16 cellular contexts compared by ENCODE assay signal in genomic region chr17:3943240-3943891, GRCh38. TPM values are rescaled to one million over a fixed set of nuclear protein-coding genes. Genes with fewer than 3 reads are reported as not detected.
DNase-seq lines count a peak whose midpoint lies in the region; ATAC-seq, FAIRE-seq and TF ChIP-seq lines count a peak whose summit lies in the region.
"Had no signal": no experiment of that assay in that cellular context is flagged by ENCODE, and none has a peak within 500 bp of the region (broad histone marks: within the 10 kb centered on the region; RNA-seq: fewer than 3 reads in every experiment).

No MANE protein-coding gene starts in this region.

- 84% methylated on average over 23 of the region's 23 CpGs for WGBS in right cardiac atrium
- 84 to 88% (median 86%) methylated on average over 23 of the region's 23 CpGs for WGBS in heart left ventricle, 4 donors
- WGBS in GM12878 (ENCODE audit: insufficient coverage, insufficient replicate concordance, low lambda C conversion rate, missing lambda C conversion rate) = 93% methylated on average over 23 of the region's 23 CpGs
- WGBS in esophagus squamous epithelium, 2 donors = 80 to 88% methylated on average over 21 to 23 of the region's 23 CpGs

- no peak overlapping the region for H2AFZ ChIP-seq in GM12878 (ENCODE audit: control insufficient read depth, low read depth, low read length)
- H2AFZ ChIP-seq: PC-9 had no signal

- H3K36me3 Mint-ChIP-seq in nephron progenitor cell (ENCODE audit: low read depth) = no peaks in the 10 kb centered on the region
- peaks cover 51 to 57% of the 10 kb centered on the region in 2 donors for H3K36me3 Mint-ChIP-seq in stimulated activated naive B cell treated with anti-CD40 and anti-IgM and Interleukin-4, amounts not matched to agents 10 μg/mL and 1 μg/mL and 100 μg/mL, for 72 hours

- no peak for TF ChIP-seq CTCF in heart left ventricle (IDR thresholded peaks at IDR 0.05)
- no peak for TF ChIP-seq CTCF in GM12878 (IDR thresholded peaks at IDR 0.05 in 2 of 3, conservative IDR thresholded peaks at IDR 0.05 in 1 of 3; ENCODE audit: control insufficient read depth in 2 of 3, extremely low read depth in 1 of 3, insufficient read depth in 1 of 3, low read depth in 3 of 3, low read length in 3 of 3)
- TF ChIP-seq CTCF in nephron progenitor cell (IDR thresholded peaks at IDR 0.05) = no peak
- no peak for TF ChIP-seq CTCF in esophagus squamous epithelium (IDR thresholded peaks at IDR 0.05)

- peak overlapping the region; percentile 59 for H3K4me3 Mint-ChIP-seq in nephron progenitor cell
- no peak overlapping the region for H3K4me3 Mint-ChIP-seq in stimulated activated naive B cell treated with anti-CD40 and anti-IgM and Interleukin-4, amounts not matched to agents 10 μg/mL and 1 μg/mL and 100 μg/mL, for 72 hours

- H3K4me1 Mint-ChIP-seq in nephron progenitor cell = peaks cover 33% of the 10 kb centered on the region
- peaks cover 8 to 10% of the 10 kb centered on the region in 2 donors for H3K4me1 Mint-ChIP-seq in stimulated activated naive B cell treated with anti-CD40 and anti-IgM and Interleukin-4, amounts not matched to agents 10 μg/mL and 1 μg/mL and 100 μg/mL, for 72 hours

- H3K4me2 ChIP-seq in GM12878 (ENCODE audit: control insufficient read depth, insufficient read depth) = no peak overlapping the region
- H3K4me2 ChIP-seq: PC-9 had no signal

- H4K20me1 ChIP-seq in GM12878 (ENCODE audit: control insufficient read depth, insufficient read depth) = no peaks in the 10 kb centered on the region

- H3K4me1 ChIP-seq in right cardiac atrium (ENCODE audit: control insufficient read depth, insufficient read depth, low read length) (no peaks in the 10 kb centered on the region), heart left ventricle (peaks cover 0 to 21% (median 5%) of the 10 kb centered on the region in 12 donors), GM12878 (ENCODE audit: control insufficient read depth, insufficient read depth, low read length) (no peaks in the 10 kb centered on the region), esophagus squamous epithelium (peaks cover 0 to 19% (median 4%) of the 10 kb centered on the region in 3 donors)
- H3K4me1 ChIP-seq: Caco-2, HAP-1, SJSA1 had no signal

- peaks cover 14% of the 10 kb centered on the region for H3K27me3 Mint-ChIP-seq in nephron progenitor cell (ENCODE audit: low read depth, poor library complexity)
- H3K27me3 Mint-ChIP-seq in stimulated activated naive B cell treated with anti-CD40 and anti-IgM and Interleukin-4, amounts not matched to agents 10 μg/mL and 1 μg/mL and 100 μg/mL, for 72 hours = no peaks in the 10 kb centered on the region

- H3K79me2 ChIP-seq in GM12878 (ENCODE audit: control insufficient read depth, insufficient read depth, low read length) = no peaks in the 10 kb centered on the region

- CTCF ChIA-PET in GM12878 (lab: Yijun Ruan, JAX) = no interaction called here

- in situ Hi-C loops in GM12878 (cut with MboI) = no loop called here

- H3K27ac ChIP-seq in right cardiac atrium (ENCODE audit: low read length) = no peak overlapping the region
- H3K27ac ChIP-seq in heart left ventricle = no peak overlapping the region
- H3K27ac ChIP-seq in GM12878 (ENCODE audit: control insufficient read depth, insufficient read depth) = no peak overlapping the region
- no peak overlapping the region for H3K27ac ChIP-seq in esophagus squamous epithelium
- H3K27ac ChIP-seq: PC-9, SJSA1 had no signal

- H3K9ac ChIP-seq in GM12878 (ENCODE audit: control insufficient read depth, insufficient read depth, low read length) = no peak overlapping the region

- H3K27me3 ChIP-seq in right cardiac atrium (ENCODE audit: control insufficient read depth, insufficient read depth) (no peaks in the 10 kb centered on the region), heart left ventricle (no peaks in the 10 kb centered on the region), GM12878 (replicated peaks in 1 of 2; ENCODE audit: control insufficient read depth in 2 of 2, insufficient read depth in 2 of 2, low read length in 1 of 2) (no peaks in the 10 kb centered on the region), esophagus squamous epithelium (no peaks in the 10 kb centered on the region)
- H3K27me3 ChIP-seq: SJSA1 had no signal

- H3K9me3 Mint-ChIP-seq in nephron progenitor cell = no peaks in the 10 kb centered on the region
- H3K9me3 Mint-ChIP-seq in stimulated activated naive B cell treated with anti-CD40 and anti-IgM and Interleukin-4, amounts not matched to agents 10 μg/mL and 1 μg/mL and 100 μg/mL, for 72 hours = no peaks in the 10 kb centered on the region

- H3K4me3 ChIP-seq in right cardiac atrium (ENCODE audit: low read length) (no peak overlapping the region), heart left ventricle (peak overlapping the region in 2 of 12 donors; percentile 41 to 42), GM12878 (no peak overlapping the region), esophagus squamous epithelium (no peak overlapping the region)
- H3K4me3 ChIP-seq: HAP-1, PC-9, SJSA1 had no signal

- H3K27ac Mint-ChIP-seq in nephron progenitor cell = no peak overlapping the region
- peak overlapping the region; percentile 63 for H3K27ac Mint-ChIP-seq in stimulated activated naive B cell treated with anti-CD40 and anti-IgM and Interleukin-4, amounts not matched to agents 10 μg/mL and 1 μg/mL and 100 μg/mL, for 72 hours

- H3K36me3 ChIP-seq in heart left ventricle (peaks cover 0 to 62% (median 3%) of the 10 kb centered on the region in 9 donors), GM12878 (ENCODE audit: control insufficient read depth in 2 of 2, insufficient read depth in 2 of 2, low read length in 1 of 2) (peaks cover 16 to 34% of the 10 kb centered on the region in 2 experiments), esophagus squamous epithelium (peaks cover 0 to 31% (median 0%) of the 10 kb centered on the region in 3 donors)
- H3K36me3 ChIP-seq: HAP-1, SJSA1 had no signal

- peak in 2 of 3 donors; percentile 37 to 64 for DNase-seq in right cardiac atrium
- DNase-seq in heart left ventricle = no peak
- no peak for DNase-seq in GM12878 (ENCODE audit: low read depth, low spot score)
- DNase-seq in nephron progenitor cell = no peak
- no peak for DNase-seq in stimulated activated naive B cell treated with anti-CD40 and anti-IgM and Interleukin-4, amounts not matched to agents 10 μg/mL and 1 μg/mL and 100 μg/mL, for 72 hours
- no peak for DNase-seq in NCI-H748 (lab: John Stamatoyannopoulos, UW; ENCODE audit: unreplicated experiment)
- no peak for DNase-seq in DMS153 (lab: John Stamatoyannopoulos, UW)
- DNase-seq in esophagus squamous epithelium (lab: John Stamatoyannopoulos, UW) = no peak
- DNase-seq: Caco-2, DMS53, NCI-H187, NCI-H446, NCI-H748 treated with DMSO at 0.1 percent for 48 hours, PC-9 had no signal

- TF ChIP-seq EP300 in GM12878 (IDR thresholded peaks at IDR 0.05; ENCODE audit: borderline replicate concordance in 1 of 2, control insufficient read depth in 1 of 2, low read depth in 2 of 2, low read length in 2 of 2) = no peak

- POLR2A ChIA-PET in GM12878 (lab: Charles Lee) = no interaction called here

- no peak for TF ChIP-seq RAD21 in GM12878 (IDR thresholded peaks at IDR 0.05; ENCODE audit: insufficient read depth, low read depth, low read length)

- SMC1A ChIA-PET in GM12878 (lab: Charles Lee; ENCODE audit: uncharacterized antibody, unreplicated experiment) = no interaction called here

- no peak for FAIRE-seq in GM12878 (lab: Jason Lieb, UNC)

- TF ChIP-seq POLR2A in heart left ventricle (IDR thresholded peaks at IDR 0.05) (no peak), GM12878 (IDR thresholded peaks at IDR 0.05; ENCODE audit: low read depth, low read length) (0 out of 2 replicates have a peak, but pooled peaks have one; percentile 17), esophagus squamous epithelium (IDR thresholded peaks at IDR 0.05) (no peak)

- BruUV-seq in GM12878 (replicated peaks; lab: Mats Ljungman, UMichigan) = no TSS peak

- ATAC-seq in right cardiac atrium = no peak
- ATAC-seq in heart left ventricle = no peak
- ATAC-seq in GM12878 = no peak
- ATAC-seq in stimulated activated naive B cell treated with anti-CD40 and anti-IgM and Interleukin-4, amounts not matched to agents 10 μg/mL and 1 μg/mL and 100 μg/mL, for 72 hours (replicated peaks) = no peak

- RAD21 ChIA-PET in GM12878 (lab: Charles Lee; ENCODE audit: unreplicated experiment) = no interaction called here

- intact Hi-C loops in right cardiac atrium (cut with DNase I) (no loop called here), heart left ventricle (cut with DNase I) (no loop called here), GM12878 (cut with micrococcal nuclease; ENCODE audit: unreplicated experiment) (no loop called here), esophagus squamous epithelium (cut with DNase I) (no loop called here)

- H3K9me3 ChIP-seq in right cardiac atrium (ENCODE audit: control insufficient read depth, low read length) (no peaks in the 10 kb centered on the region), heart left ventricle (no peaks in the 10 kb centered on the region), GM12878 (replicated peaks; ENCODE audit: control insufficient read depth, insufficient read depth, low read length) (no peaks in the 10 kb centered on the region; the same call in 2 of the 3 replicates), esophagus squamous epithelium (no peaks in the 10 kb centered on the region)
- H3K9me3 ChIP-seq: Caco-2, HAP-1, SJSA1 had no signal

RNA-seq across cellular contexts. Expression of gene ATP2A3, which starts 20.9 kb away (rescaled TPM):
- 10 to 100 TPM; 10.5 to 16.6 (median 15.5) TPM for total RNA-seq in right cardiac atrium
- 7.9 TPM for polyA plus RNA-seq in right cardiac atrium
- total RNA-seq in heart left ventricle = 10 to 100 TPM in 1 of 9 donors, 1 to 10 TPM in 8; 3.3 to 19.7 (median 7.0) TPM
- polyA plus RNA-seq in heart left ventricle = 10 to 100 TPM in 1 of 2 donors, 1 to 10 TPM in 1; 5.1 to 21.8 TPM
- 101 and 113 TPM in 2 replicates for total RNA-seq in GM12878 (2013; cell fraction: nucleolus; rRNA removed)
- total RNA-seq in GM12878 (2014; rRNA removed) = 42.3 and 48.7 TPM in 2 replicates
- total RNA-seq in GM12878 (2014; rRNA removed; fragmentation: Illumina TruSeq; extraction: Trizol) = 15.7 and 20.1 TPM in 2 replicates
- 91.7 and 99.2 TPM in 2 replicates for total RNA-seq in GM12878 (2021)
- 24.6 TPM for polyA plus RNA-seq in GM12878 (2011; ENCODE audit: low read depth)
- polyA plus RNA-seq in GM12878 (2011; rRNA removed) = 11.9 and 27.0 TPM in 2 replicates
- polyA plus RNA-seq in GM12878 (2011; cell fraction: cytosol; rRNA removed) = 33.7 and 42.7 TPM in 2 replicates
- 110 and 156 TPM in 2 replicates for polyA plus RNA-seq in GM12878 (2011; cell fraction: nucleus; rRNA removed)
- polyA plus RNA-seq in GM12878 (2012) = 53.3 and 60.4 TPM in 2 replicates
- 11.6 and 26.5 TPM in 2 replicates for polyA plus RNA-seq in GM12878 (2014; fragmentation: Illumina TruSeq; extraction: Trizol)
- polyA plus RNA-seq in GM12878 (2014; fragmentation: Nextera tagmentation; extraction: Ambion mirVana) = 1 to 10 TPM; 1.0 to 3.0 TPM
- 66.4 and 78.9 TPM in 2 replicates for polyA plus RNA-seq in GM12878 (2014; rRNA removed)
- polyA plus RNA-seq in GM12878 (2016; fragmentation: Nextera tagmentation; extraction: Ambion mirVana) = 10 to 100 TPM; 61.1 to 62.8 TPM
- polyA minus RNA-seq in GM12878 (2011; rRNA and poly(A)+ RNA removed) = 33.0 and 50.5 TPM in 2 replicates
- polyA minus RNA-seq in GM12878 (2011; cell fraction: cytosol; rRNA and poly(A)+ RNA removed) = 22.2 and 24.8 TPM in 2 replicates
- 32.2 and 63.0 TPM in 2 replicates for polyA minus RNA-seq in GM12878 (2011; cell fraction: nucleus; rRNA and poly(A)+ RNA removed)
- total RNA-seq in esophagus squamous epithelium = 1 to 10 TPM; 2.7 to 9.9 (median 5.3) TPM

RNA-seq across cellular contexts. Expression of gene P2RX1, which starts 27.1 kb away (rescaled TPM):
- 1 to 10 TPM in 3 of 4 donors, under 1 TPM in 1; 0.74 to 3.8 (median 1.4) TPM for total RNA-seq in right cardiac atrium
- polyA plus RNA-seq in right cardiac atrium = 1.1 TPM
- 1 to 10 TPM in 2 of 9 donors, under 1 TPM in 7; 0.22 to 5.5 (median 0.52) TPM for total RNA-seq in heart left ventricle
- polyA plus RNA-seq in heart left ventricle = 1 to 10 TPM in 1 of 2 donors, under 1 TPM in 1; 0.19 to 1.4 TPM
- 6.9 and 8.0 TPM in 2 replicates for total RNA-seq in GM12878 (2013; cell fraction: nucleolus; rRNA removed)
- total RNA-seq in GM12878 (2014; rRNA removed) = 5.5 and 5.9 TPM in 2 replicates
- total RNA-seq in GM12878 (2014; rRNA removed; fragmentation: Illumina TruSeq; extraction: Trizol) = 2.7 and 3.1 TPM in 2 replicates
- total RNA-seq in GM12878 (2021) = 5.0 and 5.1 TPM in 2 replicates
- polyA plus RNA-seq in GM12878 (2011; ENCODE audit: low read depth) = 1.5 TPM
- polyA plus RNA-seq in GM12878 (2011; rRNA removed) = 0.12 and 0.19 TPM in 2 replicates
- 0.10 and 0.25 TPM in 2 replicates for polyA plus RNA-seq in GM12878 (2011; cell fraction: cytosol; rRNA removed)
- polyA plus RNA-seq in GM12878 (2011; cell fraction: nucleus; rRNA removed) = 0.80 and 1.5 TPM in 2 replicates
- polyA plus RNA-seq in GM12878 (2012) = 3.1 and 4.9 TPM in 2 replicates
- 2.4 and 3.2 TPM in 2 replicates for polyA plus RNA-seq in GM12878 (2014; fragmentation: Illumina TruSeq; extraction: Trizol)
- under 1 TPM; 0.16 to 0.22 TPM for polyA plus RNA-seq in GM12878 (2014; fragmentation: Nextera tagmentation; extraction: Ambion mirVana)
- 5.6 and 6.2 TPM in 2 replicates for polyA plus RNA-seq in GM12878 (2014; rRNA removed)
- 1 to 10 TPM; 3.6 to 4.3 TPM for polyA plus RNA-seq in GM12878 (2016; fragmentation: Nextera tagmentation; extraction: Ambion mirVana)
- 0.22 TPM in 1 of 2 replicates, not detected in the other for polyA minus RNA-seq in GM12878 (2011; rRNA and poly(A)+ RNA removed)
- not detected in 2 replicates for polyA minus RNA-seq in GM12878 (2011; cell fraction: cytosol; rRNA and poly(A)+ RNA removed)
- polyA minus RNA-seq in GM12878 (2011; cell fraction: nucleus; rRNA and poly(A)+ RNA removed) = 0.29 and 0.36 TPM in 2 replicates
- 10 to 100 TPM in 1 of 4 donors, 1 to 10 TPM in 3; 1.2 to 13.0 (median 2.1) TPM for total RNA-seq in esophagus squamous epithelium
- total RNA-seq: PC-9 had no signal

RNA-seq across cellular contexts. Expression of gene CAMKK1, which starts 50.5 kb away (rescaled TPM):
- total RNA-seq in right cardiac atrium = 1 to 10 TPM; 4.2 to 6.7 (median 6.0) TPM
- polyA plus RNA-seq in right cardiac atrium = 4.5 TPM
- total RNA-seq in heart left ventricle = 1 to 10 TPM; 2.0 to 6.8 (median 4.3) TPM
- 1 to 10 TPM; 2.0 to 4.2 TPM for polyA plus RNA-seq in heart left ventricle
- 8.9 and 10.3 TPM in 2 replicates for total RNA-seq in GM12878 (2013; cell fraction: nucleolus; rRNA removed)
- 0.27 and 0.62 TPM in 2 replicates for total RNA-seq in GM12878 (2014; rRNA removed)
- total RNA-seq in GM12878 (2014; rRNA removed; fragmentation: Illumina TruSeq; extraction: Trizol) = 0.23 and 0.27 TPM in 2 replicates
- 0.49 and 0.58 TPM in 2 replicates for total RNA-seq in GM12878 (2021)
- polyA plus RNA-seq in GM12878 (2011; ENCODE audit: low read depth) = 0.87 TPM
- polyA plus RNA-seq in GM12878 (2011; rRNA removed) = 0.76 and 0.84 TPM in 2 replicates
- 1.3 and 1.4 TPM in 2 replicates for polyA plus RNA-seq in GM12878 (2011; cell fraction: cytosol; rRNA removed)
- polyA plus RNA-seq in GM12878 (2011; cell fraction: nucleus; rRNA removed) = 3.5 and 4.7 TPM in 2 replicates
- polyA plus RNA-seq in GM12878 (2012) = 1.7 and 2.0 TPM in 2 replicates
- 0.17 and 0.34 TPM in 2 replicates for polyA plus RNA-seq in GM12878 (2014; fragmentation: Illumina TruSeq; extraction: Trizol)
- polyA plus RNA-seq in GM12878 (2014; fragmentation: Nextera tagmentation; extraction: Ambion mirVana) = under 1 TPM; 0.06 to 0.09 TPM
- polyA plus RNA-seq in GM12878 (2014; rRNA removed) = 0.36 and 0.41 TPM in 2 replicates
- polyA plus RNA-seq in GM12878 (2016; fragmentation: Nextera tagmentation; extraction: Ambion mirVana) = under 1 TPM; 0.12 to 0.63 TPM
- 0.80 and 2.4 TPM in 2 replicates for polyA minus RNA-seq in GM12878 (2011; rRNA and poly(A)+ RNA removed)
- 0.40 and 0.94 TPM in 2 replicates for polyA minus RNA-seq in GM12878 (2011; cell fraction: cytosol; rRNA and poly(A)+ RNA removed)
- polyA minus RNA-seq in GM12878 (2011; cell fraction: nucleus; rRNA and poly(A)+ RNA removed) = 0.73 and 1.4 TPM in 2 replicates
- total RNA-seq in esophagus squamous epithelium = 1 to 10 TPM; 3.3 to 9.5 (median 3.8) TPM

Comparison
In these comparisons a context has a peak if more than half of its experiments do, and no peak if none do; other contexts are left out.
1. DNase-seq: peak in right cardiac atrium (2 of 3); none in heart left ventricle (0 of 5), GM12878 (single experiment), nephron progenitor cell (single experiment), stimulated activated naive B cell treated with anti-CD40 and anti-IgM and Interleukin-4, amounts not matched to agents 10 μg/mL and 1 μg/mL and 100 μg/mL, for 72 hours (single experiment), NCI-H748 (single experiment), DMS153 (single experiment) and esophagus squamous epithelium (single experiment).